8 cellular contexts compared by ENCODE assay signal in genomic region chr3:141231923-141232861, GRCh38. TPM values are rescaled to one million over a fixed set of nuclear protein-coding genes. Genes with fewer than 3 reads are reported as not detected.
DNase-seq lines count a peak whose midpoint lies in the region; ATAC-seq and TF ChIP-seq lines count a peak whose summit lies in the region.

No MANE protein-coding gene starts in this region.

- no peaks in the 10 kb centered on the region for H3K27me3 ChIP-seq in psoas muscle (ENCODE audit: insufficient read depth in 3 of 3, low read length in 2 of 3)

- intact Hi-C loops in left cardiac atrium (cut with DNase I): loop anchor here in 1 of 2 donors (5.0 to 10.0 kb wide), 2 partner anchors 45 to 213 kb away; no protein-coding TSS in a partner anchor
- intact Hi-C loops in psoas muscle (cut with DNase I): loop anchor here (2.0 kb wide), 2 partner anchors 25 to 47 kb away; no protein-coding TSS in a partner anchor

- H3K27me3 Mint-ChIP-seq in activated naive CD8-positive, alpha-beta T cell treated with anti-CD3 and anti-CD28 coated beads for 36 hours: no peaks in the 10 kb centered on the region

- peak; percentile 56 for TF ChIP-seq CTCF in C4-2B (conservative IDR thresholded peaks at IDR 0.05)
- TF ChIP-seq CTCF in psoas muscle (IDR thresholded peaks at IDR 0.05): no peak

- H3K4me3 Mint-ChIP-seq in activated naive CD8-positive, alpha-beta T cell treated with anti-CD3 and anti-CD28 coated beads for 36 hours: peak overlapping the region; percentile 72

- H3K4me1 Mint-ChIP-seq in activated naive CD8-positive, alpha-beta T cell treated with anti-CD3 and anti-CD28 coated beads for 36 hours: peaks cover 43% of the 10 kb centered on the region

- WGBS in psoas muscle, 3 donors: 5 to 9% (median 7%) methylated on average over 48 to 77 of the region's 77 CpGs

- peak overlapping the region; percentile 7 for H3K27ac Mint-ChIP-seq in activated naive CD8-positive, alpha-beta T cell treated with anti-CD3 and anti-CD28 coated beads for 36 hours

- H3K4me1 ChIP-seq in psoas muscle: peaks cover 9% of the 10 kb centered on the region

- peak overlapping the region; percentile 84 for H3K4me3 ChIP-seq in psoas muscle

- H3K36me3 Mint-ChIP-seq in activated naive CD8-positive, alpha-beta T cell treated with anti-CD3 and anti-CD28 coated beads for 36 hours: peaks cover 13% of the 10 kb centered on the region

- H3K27ac ChIP-seq in C4-2B (peak overlapping the region; percentile 65), psoas muscle (peak overlapping the region; percentile 81)

- ATAC-seq in GM19463 (IDR thresholded peaks at IDR 0.05; ENCODE audit: unreplicated experiment) (peak; percentile 4), left cardiac atrium (peak; percentile 21 to 43), psoas muscle (peak; percentile 15 to 52 (median 40)), HG02885 (IDR thresholded peaks at IDR 0.05; ENCODE audit: poor library complexity, unreplicated experiment) (no peak)

- DNase-seq in NCI-H2171 (lab: John Stamatoyannopoulos, UW) (peak; percentile 33), left cardiac atrium (peak; percentile 41), psoas muscle (peak; percentile 37 to 65), SKM-1 treated with dmso at 0.1 percent for 144 hours (lab: John Stamatoyannopoulos, UW; ENCODE audit: unreplicated experiment) (no peak)
- DNase-seq in activated naive CD8-positive, alpha-beta T cell treated with anti-CD3 and anti-CD28 coated beads for 36 hours: no peak

- H3K9me3 ChIP-seq in psoas muscle: no peaks in the 10 kb centered on the region

- H3K9me3 Mint-ChIP-seq in activated naive CD8-positive, alpha-beta T cell treated with anti-CD3 and anti-CD28 coated beads for 36 hours: no peaks in the 10 kb centered on the region

- H3K36me3 ChIP-seq in psoas muscle (ENCODE audit: insufficient read depth in 1 of 2, low read depth in 1 of 2): peaks cover 0 to 9% of the 10 kb centered on the region in 2 donors

RNA-seq across cellular contexts. Expression of gene PXYLP1, which starts 0.6 kb away (rescaled TPM):
- 10 to 100 TPM in 1 of 2 experiments, 1 to 10 TPM in 1; 9.9 to 10.5 TPM for total RNA-seq in activated naive CD8-positive, alpha-beta T cell treated with anti-CD3 and anti-CD28 coated beads for 36 hours
- 10 to 100 TPM in 1 of 2 donors, 1 to 10 TPM in 1; 5.6 to 10.8 TPM for total RNA-seq in left cardiac atrium
- total RNA-seq in psoas muscle: 1 to 10 TPM; 1.8 to 6.8 (median 4.0) TPM
- 1 to 10 TPM in 2 of 3 donors, under 1 TPM in 1; 0.83 to 1.1 (median 1.1) TPM for polyA plus RNA-seq in psoas muscle

Comparison
In these comparisons a context has a peak if more than half of its experiments do, and no peak if none do; other contexts are left out.
1. DNase-seq: peak in NCI-H2171 (single experiment), left cardiac atrium (single experiment) and psoas muscle (2 of 2); none in activated naive CD8-positive, alpha-beta T cell treated with anti-CD3 and anti-CD28 coated beads for 36 hours (single experiment) and SKM-1 treated with dmso at 0.1 percent for 144 hours (single experiment).